ENCODE assay signal across 34 cellular contexts in genomic region chr13:101792189-101792588, GRCh38.
"Had no signal": no experiment of that assay in that cellular context is flagged by ENCODE, and none has a peak within 500 bp of the region (broad histone marks: within the 10 kb centered on the region; RNA-seq: fewer than 3 reads in every experiment).

No MANE protein-coding gene starts in this region.

- H3K9me3 ChIP-seq: MG63 had no signal

- H3K4me2 ChIP-seq: KMS-11 had no signal

- DNase-seq: Karpas-422, Kasumi-1, KG1, MG63, MM.1S, MV-4-11, NCI-H1048, NCI-H1092, NCI-H1092 treated with DMSO at 0.1 percent for 48 hours, NCI-H1105, NCI-H1105 treated with DMSO at 0.1 percent for 48 hours, NCI-H1417 treated with DMSO at 0.1 percent for 48 hours, NCI-H1436, NCI-H146, NCI-H1694, NCI-H1694 treated with DMSO at 0.1 percent for 48 hours, NCI-H187, NCI-H187 treated with DMSO at 0.1 percent for 48 hours, NCI-H1930, NCI-H2029, NCI-H2029 treated with DMSO at 0.1 percent for 48 hours, NCI-H2081, NCI-H2081 treated with DMSO at 0.1 percent for 48 hours, NCI-H2107, NCI-H2171, NCI-H2171 treated with DMSO at 0.1 percent for 48 hours, NCI-H2227 treated with DMSO at 0.1 percent for 48 hours, NCI-H226, NCI-H345, NCI-H446, NCI-H446 treated with DMSO at 0.1 percent for 48 hours, NCI-H510A, NCI-H524 had no signal

- H3K36me3 ChIP-seq: MG63 had no signal

- H3K9ac ChIP-seq: KMS-11 had no signal

- H3K4me3 ChIP-seq: MG63 had no signal

- H3K27ac ChIP-seq: KMS-11 had no signal
